8 cellular contexts compared by ENCODE assay signal in genomic region chr15:58749532-58750337, GRCh38. TPM values are rescaled to one million over a fixed set of nuclear protein-coding genes. Genes with fewer than 3 reads are reported as not detected.
A peak's percentile ranks its signal among the peaks of the same experiment; 100 is the strongest.
DNase-seq lines count a peak whose midpoint lies in the region; ATAC-seq and TF ChIP-seq lines count a peak whose summit lies in the region.

TSS of gene ADAM10 (minus strand) at chr15:58749707. CDS start at chr15:58749534, 173 bp downstream.

- CTCF ChIA-PET in OCI-LY7 (lab: Charles Lee; ENCODE audit: unreplicated experiment), result interaction anchor here (0.6 to 1.1 kb wide), 7 partner anchors 9 to 497 kb away, joined by 3 to 10 read pairs (median 3); partner anchors contain the start of gene MINDY2

- H4K20me1 ChIP-seq in OCI-LY7 (ENCODE audit: insufficient read depth, low read length), result peaks cover 24% of the 10 kb centered on the region

- DNase-seq in D341Med (ENCODE audit: low spot score) (peak; percentile 100), HuH-7.5 (ENCODE audit: low spot score) (peak; percentile 94), OCI-LY7 (ENCODE audit: low spot score) (peak; percentile 99), activated T-cell treated with anti-CD3 and anti-CD28 coated beads for 1 hour (ENCODE audit: low read depth) (peak; percentile 96), epidermal melanocyte (ENCODE audit: insufficient read length, low spot score) (peak; percentile 93)
- DNase-seq in stimulated activated CD8-positive, alpha-beta memory T cell treated with anti-CD3 and anti-CD28 coated beads, Interleukin-4, amount 100 ng/mL, for 1 hour (ENCODE audit: low read depth in 2 of 2, low spot score in 1 of 2), result peak; percentile 93 to 95

- ATAC-seq in GM21515 (IDR thresholded peaks at IDR 0.05; ENCODE audit: unreplicated experiment), result peak; percentile 81

- peak within 1 kb of the TSS; percentile 80 for H3K4me2 ChIP-seq in OCI-LY7 (ENCODE audit: low read length)

- H3K4me3 ChIP-seq in OCI-LY7 (ENCODE audit: low read depth, low read length, poor library complexity, severe bottlenecking), result peak within 1 kb of the TSS; percentile 87
- peak within 1 kb of the TSS; percentile 94 for H3K4me3 ChIP-seq in mononuclear cell (ENCODE audit: low read length)

- H3K4me1 ChIP-seq in OCI-LY7 (ENCODE audit: insufficient read depth, low read length, poor library complexity, severe bottlenecking) (peaks cover 32% of the 10 kb centered on the region), mononuclear cell (ENCODE audit: insufficient read depth, low read length) (peaks cover 35% of the 10 kb centered on the region)

- H2AFZ ChIP-seq in OCI-LY7 (ENCODE audit: low read length), result peak within 1 kb of the TSS; percentile 98

- H3K79me2 ChIP-seq in OCI-LY7 (ENCODE audit: insufficient read depth, low read depth, low read length), result peaks cover 41% of the 10 kb centered on the region

- no peaks in the 10 kb centered on the region for H3K9me3 ChIP-seq in OCI-LY7 (ENCODE audit: low read length)
- no peaks in the 10 kb centered on the region for H3K9me3 ChIP-seq in mononuclear cell (ENCODE audit: low read depth, low read length)

- H3K9me2 ChIP-seq in OCI-LY7 (ENCODE audit: insufficient read depth, low read length), result no peaks in the 10 kb centered on the region

- H3K36me3 ChIP-seq in OCI-LY7 (ENCODE audit: insufficient read depth, low read length), result peaks cover 4% of the 10 kb centered on the region; the same call in 1 of the 2 replicates

- TF ChIP-seq CTCF in OCI-LY7 (conservative IDR thresholded peaks at IDR 0.05; ENCODE audit: low read length), result no peak

- intact Hi-C loops in OCI-LY7 (cut with micrococcal nuclease; ENCODE audit: unreplicated experiment), result loop anchor here (2.0 to 10.0 kb wide), 3 partner anchors 23 to 185 kb away; partner anchors contain the start of gene SLTM

- peak within 1 kb of the TSS; percentile 84 for H3K27ac ChIP-seq in OCI-LY7 (ENCODE audit: low read depth, low read length, poor library complexity, severe bottlenecking)

- no TSS peak for BruUV-seq in OCI-LY7 (replicated peaks; lab: Mats Ljungman, UMichigan)

- H3K27me3 ChIP-seq in mononuclear cell (ENCODE audit: insufficient read depth, low read length), result no peaks in the 10 kb centered on the region

- POLR2A ChIA-PET in OCI-LY7 (lab: Charles Lee), result interaction anchor here (0.5 to 1.4 kb wide), 14 partner anchors 11 to 974 kb away, joined by 3 to 30 read pairs (median 3); partner anchors contain the start of gene MINDY2

RNA-seq across cellular contexts. Expression of gene ADAM10, which starts in this region (rescaled TPM):
- 61.9 and 68.0 TPM in 2 replicates for total RNA-seq in OCI-LY7 (2014; rRNA removed; shearing (Covaris generic))
- 103 and 110 TPM in 2 replicates for total RNA-seq in OCI-LY7 (2022)
- total RNA-seq in mononuclear cell, result 97.6 TPM

Comparison
In these comparisons a context has a peak if more than half of its experiments do, and no peak if none do; other contexts are left out.
1. Peak in every context shown above with its lines: DNase-seq, ATAC-seq, H3K4me3 ChIP-seq and H3K27ac ChIP-seq.